9 cellular contexts compared by ENCODE assay signal in genomic region chr21:35627462-35627861, GRCh38.
"Had no signal": no experiment of that assay in that cellular context is flagged by ENCODE, and none has a peak within 500 bp of the region (broad histone marks: within the 10 kb centered on the region; RNA-seq: fewer than 3 reads in every experiment).

No MANE protein-coding gene starts in this region.

- H3K9me3 ChIP-seq: HAP-1 had no signal

- H3K4me3 ChIP-seq: GM23248, HAP-1 had no signal

- H2AFZ ChIP-seq: GM23248 had no signal

- H3K36me3 ChIP-seq: HAP-1 had no signal

- H3K27ac ChIP-seq: GM23248, HL-60 had no signal

- H3K36me3 Mint-ChIP-seq: IgD-negative memory B cell had no signal

- H3K9ac ChIP-seq: GM23248 had no signal

- H3K4me3 Mint-ChIP-seq: HFFc6, IgD-negative memory B cell had no signal

- ATAC-seq: HCT116 had no signal

- H3K9me3 Mint-ChIP-seq: HFFc6, IgD-negative memory B cell had no signal

- H3K4me1 Mint-ChIP-seq: IgD-negative memory B cell had no signal

- H3K27ac Mint-ChIP-seq: IgD-negative memory B cell had no signal

- H3K4me1 ChIP-seq: HAP-1 had no signal

- DNase-seq: GM23248, GOT3, H7, KG1 had no signal
